In the genomic region with DNA sequence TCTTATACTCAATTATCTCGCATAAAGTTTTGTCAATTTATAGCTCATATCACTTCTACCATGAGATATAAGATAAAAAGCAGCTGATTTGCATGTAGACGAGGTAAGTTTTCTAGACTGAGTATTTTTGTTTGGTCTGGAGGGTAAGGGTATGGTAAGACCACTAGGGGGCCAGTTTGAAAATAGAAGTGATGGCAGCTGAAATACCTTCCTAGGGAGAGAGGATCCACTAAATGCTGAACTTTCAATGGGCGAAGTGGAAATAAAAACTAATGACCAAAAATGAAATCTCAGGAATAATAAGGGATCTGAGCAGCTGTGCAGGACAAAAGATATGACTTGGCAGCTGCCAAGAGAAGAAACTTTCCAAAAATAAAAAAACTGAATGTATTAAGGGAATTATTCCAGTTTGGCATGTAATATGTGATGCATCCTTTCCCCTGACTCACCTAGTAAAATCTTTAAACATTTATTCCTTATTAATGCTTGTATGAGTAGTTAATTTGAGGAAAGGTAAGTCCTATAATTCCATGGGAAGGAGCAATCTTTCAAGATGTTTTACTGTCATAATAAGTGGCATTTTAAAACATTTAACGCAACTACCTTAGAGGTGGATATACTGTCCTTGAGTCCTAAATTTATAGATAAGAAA, we compare ENCODE assay signal across 8 cellular contexts.
DNase-seq lines count a peak whose midpoint lies in the region; ATAC-seq and TF ChIP-seq lines count a peak whose summit lies in the region.

No MANE protein-coding gene starts in this region.

- ATAC-seq in GM18511 (IDR thresholded peaks at IDR 0.05; ENCODE audit: unreplicated experiment) (peak; percentile 82), HG03378 (IDR thresholded peaks at IDR 0.05; ENCODE audit: unreplicated experiment) (peak; percentile 66), GM21515 (IDR thresholded peaks at IDR 0.05; ENCODE audit: unreplicated experiment) (no peak)

- no peak overlapping the region for H3K27ac Mint-ChIP-seq in mesothelial cell of epicardium

- H3K27me3 ChIP-seq in ACC112 (ENCODE audit: insufficient read depth, low read length) = no peaks in the 10 kb centered on the region
- H3K27me3 ChIP-seq in adipocyte (replicated peaks; ENCODE audit: control insufficient read depth, insufficient read depth, low read length) = no peaks in the 10 kb centered on the region

- peak overlapping the region; percentile 26 for H2AFZ ChIP-seq in ACC112 (ENCODE audit: low read length, unreplicated experiment)

- no peak overlapping the region for H3K4me3 Mint-ChIP-seq in mesothelial cell of epicardium

- peaks cover 18% of the 10 kb centered on the region for H3K4me1 Mint-ChIP-seq in mesothelial cell of epicardium

- no peaks in the 10 kb centered on the region for H3K9me3 Mint-ChIP-seq in mesothelial cell of epicardium

- H3K4me1 ChIP-seq in ACC112 (ENCODE audit: control insufficient read depth, insufficient read depth, low read length, unreplicated experiment) = peaks cover 21% of the 10 kb centered on the region
- peaks cover 6% of the 10 kb centered on the region for H3K4me1 ChIP-seq in adipocyte (ENCODE audit: control insufficient read depth, insufficient read depth, low read length)

- no peaks in the 10 kb centered on the region for H3K36me3 Mint-ChIP-seq in mesothelial cell of epicardium

- no peak overlapping the region for H3K9ac ChIP-seq in adipocyte (ENCODE audit: low read length)

- H3K79me2 ChIP-seq in ACC112 (ENCODE audit: control insufficient read depth, insufficient read depth, low read length, unreplicated experiment) = no peaks in the 10 kb centered on the region

- H3K4me3 ChIP-seq in ACC112 (ENCODE audit: low read depth, low read length) (no peak overlapping the region), adipocyte (ENCODE audit: low read length) (no peak overlapping the region)

- peak; percentile 42 for DNase-seq in adipocyte (ENCODE audit: low read depth)
- DNase-seq in mesothelial cell of epicardium (ENCODE audit: low spot score in 2 of 2, unreplicated experiment in 2 of 2) = no peak
- no peak for DNase-seq in OCI-M2 (lab: John Stamatoyannopoulos, UW; ENCODE audit: unreplicated experiment)
- no peak for DNase-seq in occipital lobe (lab: John Stamatoyannopoulos, UW)

- H3K27ac ChIP-seq in ACC112 (ENCODE audit: low read depth, low read length) = no peak overlapping the region

- peak; percentile 59 for TF ChIP-seq CTCF in mesothelial cell of epicardium (IDR thresholded peaks at IDR 0.05; ENCODE audit: unreplicated experiment)

- no peaks in the 10 kb centered on the region for H3K36me3 ChIP-seq in ACC112 (ENCODE audit: insufficient read depth, low read length)
- H3K36me3 ChIP-seq in adipocyte (ENCODE audit: control insufficient read depth, insufficient read depth, low read length, severe bottlenecking) = no peaks in the 10 kb centered on the region

- no peaks in the 10 kb centered on the region for H3K9me3 ChIP-seq in adipocyte (ENCODE audit: control insufficient read depth, low read length)

- H3K27me3 Mint-ChIP-seq in mesothelial cell of epicardium (ENCODE audit: low read depth) = no peaks in the 10 kb centered on the region
